Comparison of ENCODE assay signal across 8 cellular contexts in genomic region chr2:177551989-177552413, GRCh38.
DNase-seq lines count a peak whose midpoint lies in the region; ATAC-seq lines count a peak whose summit lies in the region.

No MANE protein-coding gene starts in this region.

- no CpG with 5 or more reads among the region's 12 CpGs for WGBS in neuronal stem cell (ENCODE audit: extremely low coverage in 2 of 2, insufficient read length in 2 of 2, insufficient replicate concordance in 1 of 2), 2 donors

- no peak overlapping the region for H2AK5ac ChIP-seq in neuronal stem cell (ENCODE audit: low read depth, low read length)

- H3K27ac ChIP-seq in SK-N-MC (no peak overlapping the region), neuronal stem cell (replicated peaks; ENCODE audit: low read length) (no peak overlapping the region)

- no peaks in the 10 kb centered on the region for H3K27me3 ChIP-seq in neuronal stem cell (ENCODE audit: control insufficient read depth in 3 of 3, insufficient read depth in 3 of 3, low read depth in 1 of 3, low read length in 3 of 3)

- H3K27ac Mint-ChIP-seq in activated CD4-positive, alpha-beta T cell treated with anti-CD3 and anti-CD28 coated beads, Interleukin-2, amount 10 ng/mL, durations not matched to agents 24 days and 14 days, result peak overlapping the region; percentile 100

- no peak overlapping the region for H3K9ac ChIP-seq in SK-N-MC (ENCODE audit: insufficient read length)
- H3K9ac ChIP-seq in neuronal stem cell (ENCODE audit: low read depth, low read length, poor library complexity), result peak overlapping the region; percentile 95

- H3K36me3 ChIP-seq in SK-N-MC (ENCODE audit: insufficient read depth, low read length), result no peaks in the 10 kb centered on the region
- no peaks in the 10 kb centered on the region for H3K36me3 ChIP-seq in neuronal stem cell (replicated peaks in 1 of 2; ENCODE audit: control insufficient read depth in 2 of 2, insufficient read depth in 2 of 2, low read length in 2 of 2)

- peaks cover under 1% of the 10 kb centered on the region for H3K9me3 Mint-ChIP-seq in activated CD4-positive, alpha-beta T cell treated with anti-CD3 and anti-CD28 coated beads, Interleukin-2, amount 10 ng/mL, durations not matched to agents 24 days and 14 days

- H3K4me1 Mint-ChIP-seq in activated CD4-positive, alpha-beta T cell treated with anti-CD3 and anti-CD28 coated beads, Interleukin-2, amount 10 ng/mL, durations not matched to agents 24 days and 14 days, result peaks cover 15% of the 10 kb centered on the region

- H2BK12ac ChIP-seq in neuronal stem cell (ENCODE audit: low read length), result no peak overlapping the region

- peak overlapping the region; percentile 11 for H4K91ac ChIP-seq in neuronal stem cell (ENCODE audit: low read depth, low read length, poor library complexity)

- peak overlapping the region; percentile 9 for H3K23ac ChIP-seq in neuronal stem cell (ENCODE audit: low read depth, low read length, poor library complexity)

- DNase-seq in activated CD4-positive, alpha-beta T cell treated with anti-CD3 and anti-CD28 coated beads, Interleukin-2, amount 10 ng/mL, durations not matched to agents 24 days and 14 days, result no peak
- DNase-seq in activated CD4-positive, alpha-beta T cell treated with anti-CD3 and anti-CD28 coated beads, Interleukin-2, amount 50 U/mL, for 1 hour, result no peak
- DNase-seq in SK-N-MC (ENCODE audit: low read depth, low spot score) (no peak), fibroblast of peridontal ligament (ENCODE audit: extremely low read depth) (peak; percentile 9), neuronal stem cell (ENCODE audit: low spot score) (no peak), SIG-M5 (lab: John Stamatoyannopoulos, UW) (no peak)

- H3K27me3 Mint-ChIP-seq in activated CD4-positive, alpha-beta T cell treated with anti-CD3 and anti-CD28 coated beads, Interleukin-2, amount 10 ng/mL, durations not matched to agents 24 days and 14 days, result peaks cover 5% of the 10 kb centered on the region

- H3K4me3 ChIP-seq in SK-N-MC, result peak overlapping the region; percentile 96
- H3K4me3 ChIP-seq in neuronal stem cell (ENCODE audit: low read length in 2 of 2), result peak overlapping the region; percentile 83 to 90

- peak overlapping the region; percentile 59 for H3K4me2 ChIP-seq in neuronal stem cell (ENCODE audit: insufficient read depth, low read length, poor library complexity, severe bottlenecking)

- no peak for ATAC-seq in HG03139 (IDR thresholded peaks at IDR 0.05; ENCODE audit: unreplicated experiment)
- no peak for ATAC-seq in HG03521 (IDR thresholded peaks at IDR 0.05; ENCODE audit: unreplicated experiment)

- no peak overlapping the region for H3K18ac ChIP-seq in neuronal stem cell (ENCODE audit: low read length)

- no peak overlapping the region for H2BK15ac ChIP-seq in neuronal stem cell (ENCODE audit: low read length)

- H2AFZ ChIP-seq in neuronal stem cell (ENCODE audit: low read length), result peak overlapping the region; percentile 96

- peak overlapping the region; percentile 95 for H3K4me3 Mint-ChIP-seq in activated CD4-positive, alpha-beta T cell treated with anti-CD3 and anti-CD28 coated beads, Interleukin-2, amount 10 ng/mL, durations not matched to agents 24 days and 14 days

- no peak overlapping the region for H3K14ac ChIP-seq in neuronal stem cell (ENCODE audit: low read length)

- no peaks in the 10 kb centered on the region for H3K9me3 ChIP-seq in SK-N-MC (ENCODE audit: low read depth, low read length)
- H3K9me3 ChIP-seq in neuronal stem cell (replicated peaks in 1 of 2; ENCODE audit: control insufficient read depth in 2 of 2, insufficient read depth in 1 of 2, low read depth in 1 of 2, low read length in 2 of 2), result peaks cover 0 to 2% of the 10 kb centered on the region in 2 donors

- no peaks in the 10 kb centered on the region for H3K79me1 ChIP-seq in neuronal stem cell (ENCODE audit: low read depth, low read length)

- H4K8ac ChIP-seq in neuronal stem cell (ENCODE audit: low read depth, low read length), result no peak overlapping the region

- intact Hi-C loops in activated CD4-positive, alpha-beta T cell treated with anti-CD3 and anti-CD28 coated beads, Interleukin-2, amount 10 ng/mL, durations not matched to agents 24 days and 14 days (cut with micrococcal nuclease), result loop anchor here (2.0 to 5.0 kb wide), 6 partner anchors 50 to 1550 kb away; partner anchors contain the start of genes AGPS, HNRNPA3, LNPK and NFE2L2

- no peak overlapping the region for H2BK5ac ChIP-seq in neuronal stem cell (ENCODE audit: low read length)

- peaks cover 1% of the 10 kb centered on the region for H3K36me3 Mint-ChIP-seq in activated CD4-positive, alpha-beta T cell treated with anti-CD3 and anti-CD28 coated beads, Interleukin-2, amount 10 ng/mL, durations not matched to agents 24 days and 14 days (ENCODE audit: low read depth)

- H3K4me1 ChIP-seq in neuronal stem cell (ENCODE audit: control insufficient read depth in 2 of 2, insufficient read depth in 1 of 2, low read depth in 1 of 2, low read length in 2 of 2), result peaks cover 0 to 3% of the 10 kb centered on the region in 2 donors

- H2BK120ac ChIP-seq in neuronal stem cell (ENCODE audit: low read depth, low read length), result no peak overlapping the region

- H3K4ac ChIP-seq in neuronal stem cell (ENCODE audit: low read length), result no peak overlapping the region
